In genomic region chr16:59654455-59654854, GRCh38 we compare ENCODE assay signal across 9 cellular contexts.
"Had no signal": no experiment of that assay in that cellular context is flagged by ENCODE, and none has a peak within 500 bp of the region (broad histone marks: within the 10 kb centered on the region; RNA-seq: fewer than 3 reads in every experiment).

No MANE protein-coding gene starts in this region.

- H3K36me3 ChIP-seq: HAP-1 had no signal

- H3K4me1 Mint-ChIP-seq: GM23338, H9 had no signal

- H3K9ac ChIP-seq: GM23248 had no signal

- ATAC-seq: GM23338, HCT116 had no signal

- H3K4me3 Mint-ChIP-seq: GM23338, H9, HFFc6 had no signal

- H3K4me1 ChIP-seq: HAP-1 had no signal

- H2AFZ ChIP-seq: GM23248, GM23338 had no signal

- H3K9me3 ChIP-seq: HAP-1 had no signal

- H3K4me3 ChIP-seq: GM23248, GM23338, HAP-1 had no signal

- H3K4me2 ChIP-seq: GM23338 had no signal

- DNase-seq: GM23248, GOT3, H7, H9, HCEC 1CT, HFFc6 had no signal

- H3K27ac Mint-ChIP-seq: GM23338, H9, HFFc6 had no signal

- H3K27ac ChIP-seq: GM23248 had no signal
